ENCODE assay signal across 6 cellular contexts in genomic region chr19:18867199-18867598, GRCh38. TPM values are rescaled to one million over a fixed set of nuclear protein-coding genes. Genes with fewer than 3 reads are reported as not detected.
"Had no signal": no experiment of that assay in that cellular context is flagged by ENCODE, and none has a peak within 500 bp of the region (broad histone marks: within the 10 kb centered on the region; RNA-seq: fewer than 3 reads in every experiment).

No MANE protein-coding gene starts in this region.

- FAIRE-seq: islet of Langerhans had no signal

- H3K4me3 ChIP-seq: gastrocnemius medialis, tibial nerve, vagina had no signal

- H3K27me3 ChIP-seq: gastrocnemius medialis, tibial nerve, vagina had no signal

- H3K27ac ChIP-seq: gastrocnemius medialis, vagina had no signal

- H3K9me3 ChIP-seq: gastrocnemius medialis, tibial nerve, vagina had no signal

RNA-seq across cellular contexts. Expression of gene CERS1, which starts 28.8 kb away (rescaled TPM):
- total RNA-seq: activated B cell treated with CpG ODN at 0.5 μM for 24 hours; activated T-cell treated with anti-CD3 and anti-CD28 coated beads, Interleukin-2, amount 50 U/mL, for 72 hours had no signal
